Comparison of ENCODE assay signal across 15 cellular contexts in the genomic region with DNA sequence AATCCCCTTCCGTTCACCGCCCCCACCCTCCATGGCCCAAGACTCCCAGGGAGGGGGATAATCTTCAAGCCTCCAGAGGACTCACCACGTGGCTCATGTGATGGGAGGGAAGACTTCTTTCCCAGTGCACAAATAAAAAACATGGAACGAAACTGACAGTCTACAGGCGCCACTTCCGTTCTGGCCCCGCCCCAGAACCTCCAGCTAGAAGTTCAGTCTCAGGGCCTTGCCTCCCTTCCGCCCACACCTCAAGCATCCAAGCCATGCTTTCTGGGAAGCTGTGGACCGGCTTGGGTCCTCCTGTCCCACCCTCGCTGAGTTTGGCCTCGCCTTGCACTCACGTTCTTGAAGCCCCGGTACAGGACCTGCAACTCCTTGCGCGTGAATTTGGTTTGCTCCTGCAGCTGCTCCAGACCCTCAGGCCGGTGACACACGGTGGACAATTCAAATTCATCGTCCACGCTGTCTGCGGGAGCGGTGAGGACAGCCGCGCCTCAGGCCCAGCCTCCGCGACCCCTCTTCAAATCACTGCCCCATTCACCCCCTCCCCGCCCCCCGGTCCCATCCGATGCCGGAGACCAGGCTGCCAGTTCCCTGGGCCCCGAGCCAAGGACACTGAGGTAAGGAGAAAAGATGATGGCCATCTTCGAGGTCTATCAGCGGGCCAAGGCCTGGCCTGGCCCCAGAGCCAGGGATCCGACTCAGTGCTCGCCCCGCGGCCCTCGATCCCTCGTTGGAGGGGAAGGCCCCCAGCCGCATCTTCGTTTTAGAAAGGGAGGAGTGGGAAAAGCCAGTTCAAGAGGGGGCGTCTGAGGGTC. TPM values are rescaled to one million over a fixed set of nuclear protein-coding genes. Genes with fewer than 3 reads are reported as not detected.
A peak's percentile ranks its signal among the peaks of the same experiment; 100 is the strongest.
DNase-seq lines count a peak whose midpoint lies in the region; ATAC-seq lines count a peak whose summit lies in the region.
"Had no signal": no experiment of that assay in that cellular context is flagged by ENCODE, and none has a peak within 500 bp of the region (broad histone marks: within the 10 kb centered on the region; RNA-seq: fewer than 3 reads in every experiment).

No MANE protein-coding gene starts in this region.

- H3K4me1 ChIP-seq in ES-I3 (ENCODE audit: insufficient read depth, low read length) (peaks cover 9% of the 10 kb centered on the region; the same call in 1 of the 2 replicates), skeletal muscle satellite cell (ENCODE audit: control insufficient read depth, insufficient read depth, low read length) (peaks cover 17% of the 10 kb centered on the region)

- H3K36me3 ChIP-seq in ES-I3 (ENCODE audit: insufficient read depth, low read length), result no peaks in the 10 kb centered on the region
- no peaks in the 10 kb centered on the region for H3K36me3 ChIP-seq in skeletal muscle satellite cell (ENCODE audit: insufficient read depth, low read length)
- H3K36me3 ChIP-seq: SJSA1, thyroid gland had no signal

- POLR2A ChIA-PET in T-cell (lab: Charles Lee), result interaction anchor here in 1 of 2 donors (0.6 kb wide), 1 partner anchor 27 kb away, joined by 5 read pairs; no protein-coding TSS in a partner anchor

- H3K27me3 Mint-ChIP-seq in T-cell, result no peaks in the 10 kb centered on the region
- H3K27me3 Mint-ChIP-seq: activated CD4-positive, alpha-beta T cell treated with anti-CD3 and anti-CD28 coated beads for 36 hours had no signal

- H3K9me3 ChIP-seq in ES-I3 (ENCODE audit: control insufficient read depth, insufficient read depth, low read length) (no peaks in the 10 kb centered on the region), skeletal muscle satellite cell (replicated peaks; ENCODE audit: low read length) (no peaks in the 10 kb centered on the region)
- H3K9me3 ChIP-seq: SJSA1, thyroid gland had no signal

- H3K9ac ChIP-seq in ES-I3 (ENCODE audit: low read depth, low read length), result peak overlapping the region; percentile 46; the same call in 1 of the 2 replicates
- no peak overlapping the region for H3K9ac ChIP-seq in skeletal muscle satellite cell (ENCODE audit: low read depth, low read length)

- peaks cover 37 to 44% (median 41%) of the 10 kb centered on the region in 3 donors for H3K4me1 Mint-ChIP-seq in T-cell

- H3K4me3 Mint-ChIP-seq in T-cell, result peak overlapping the region in 2 of 3 donors; percentile 9 to 94

- H3K4me3 ChIP-seq in iPS-11a (ENCODE audit: low read depth, low read length), result peak overlapping the region; percentile 17
- no peak overlapping the region for H3K4me3 ChIP-seq in skeletal muscle satellite cell (ENCODE audit: low read length)
- H3K4me3 ChIP-seq: SJSA1, thyroid gland had no signal

- H3K36me3 Mint-ChIP-seq in T-cell, result no peaks in the 10 kb centered on the region

- ATAC-seq in T-cell (replicated peaks in 1 of 4), result no peak

- H3K27me3 ChIP-seq in skeletal muscle satellite cell (ENCODE audit: control insufficient read depth, insufficient read depth, low read length), result no peaks in the 10 kb centered on the region
- H3K27me3 ChIP-seq: SJSA1, thyroid gland had no signal

- peak overlapping the region; percentile 59 for H3K4me2 ChIP-seq in skeletal muscle satellite cell (ENCODE audit: low read length)

- DNase-seq in T-cell (no peak), EL (no peak), dedifferentiated amniotic fluid mesenchymal stem cell (ENCODE audit: extremely low spot score) (no peak)
- DNase-seq in activated naive CD4-positive, alpha-beta T cell treated with Interleukin-2 at 50 U/mL for 16 hours, result no peak
- DNase-seq in stimulated activated CD4-positive, alpha-beta T cell treated with anti-CD3 and anti-CD28 coated beads, Interleukin-4, amount 100 ng/mL, for 24 hours, result no peak
- DNase-seq: NCI-H2081 treated with DMSO at 0.1 percent for 48 hours had no signal

- CTCF ChIA-PET in T-cell (lab: Charles Lee), result interaction anchor here (0.6 to 1.7 kb wide), 5 partner anchors 10 to 17 kb away, joined by 3 to 9 read pairs (median 4); a partner anchor contains a TSS

- H3K27ac Mint-ChIP-seq in T-cell, result peak overlapping the region in 1 of 2 donors; percentile 49

- H3K9me3 Mint-ChIP-seq in T-cell, result no peaks in the 10 kb centered on the region

RNA-seq across cellular contexts. Expression of a gene that starts 10.7 kb away (rescaled TPM):
- 100 to 1,000 TPM; 232 to 364 (median 244) TPM for total RNA-seq in T-cell
- total RNA-seq in skeletal muscle satellite cell (2012; rRNA removed), result 79.7 and 86.2 TPM in 2 replicates

RNA-seq across cellular contexts. Expression of a gene that starts 14.7 kb away (rescaled TPM):
- total RNA-seq in T-cell, result 1 to 10 TPM; 2.0 to 3.4 (median 3.1) TPM
- 0.44 and 2.8 TPM in 2 replicates for total RNA-seq in skeletal muscle satellite cell (2012; rRNA removed)

RNA-seq across cellular contexts. Expression of a gene that starts 45.7 kb away (rescaled TPM):
- 10 to 100 TPM; 13.1 to 29.7 (median 26.0) TPM for total RNA-seq in T-cell
- 202 and 204 TPM in 2 replicates for total RNA-seq in skeletal muscle satellite cell (2012; rRNA removed)

RNA-seq across cellular contexts. Expression of a gene that starts 53.0 kb away (rescaled TPM):
- total RNA-seq in T-cell, result not detected
- total RNA-seq in skeletal muscle satellite cell (2012; rRNA removed), result 0.44 and 0.51 TPM in 2 replicates
- total RNA-seq: fibroblast of lung, GM23248, mononuclear cell, SJSA1, thyroid gland had no signal
